Comparison of ENCODE assay signal across 22 cellular contexts in the genomic region with DNA sequence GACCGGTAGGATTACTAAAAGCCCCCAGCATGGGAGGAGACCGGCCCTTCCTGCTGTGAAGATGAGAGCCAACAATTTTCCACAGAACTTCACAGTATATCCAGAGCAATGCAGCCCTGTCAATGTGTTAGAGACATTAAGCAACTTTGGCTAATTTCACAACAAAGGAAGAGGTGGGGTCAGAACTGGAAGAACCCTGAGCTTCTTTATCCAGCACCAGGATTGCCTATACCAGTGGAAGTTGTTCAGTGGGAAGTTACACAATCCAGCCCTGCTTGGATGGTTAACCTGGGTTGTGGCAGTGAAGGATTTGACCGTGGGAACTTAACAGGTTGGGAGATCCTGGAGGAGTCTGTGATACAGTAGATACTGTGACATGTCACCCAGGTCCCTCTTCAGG.
A peak's percentile ranks its signal among the peaks of the same experiment; 100 is the strongest.
DNase-seq lines count a peak whose midpoint lies in the region; ATAC-seq and TF ChIP-seq lines count a peak whose summit lies in the region.
"Had no signal": no experiment of that assay in that cellular context is flagged by ENCODE, and none has a peak within 500 bp of the region (broad histone marks: within the 10 kb centered on the region; RNA-seq: fewer than 3 reads in every experiment).

No MANE protein-coding gene starts in this region.

- TF ChIP-seq CTCF in RWPE2 (IDR thresholded peaks at IDR 0.05; ENCODE audit: poor library complexity, severe bottlenecking) (no peak), foreskin fibroblast (IDR thresholded peaks at IDR 0.05; ENCODE audit: low read depth, low read length) (no peak)

- no peaks in the 10 kb centered on the region for H3K27me3 ChIP-seq in RWPE2 (ENCODE audit: insufficient read depth, poor library complexity, severe bottlenecking)
- H3K27me3 ChIP-seq: breast epithelium, transverse colon had no signal

- H3K36me3 ChIP-seq in RWPE2 (ENCODE audit: low read depth), result peaks cover 98% of the 10 kb centered on the region
- H3K36me3 ChIP-seq: breast epithelium, transverse colon had no signal

- DNase-seq in NCI-H748 (lab: John Stamatoyannopoulos, UW; ENCODE audit: unreplicated experiment) (peak; percentile 20), NCI-H748 treated with DMSO at 0.1 percent for 48 hours (lab: John Stamatoyannopoulos, UW) (no peak), RWPE2 (ENCODE audit: low spot score) (no peak), foreskin fibroblast (peak; percentile 43 to 57), renal cortical epithelial cell (ENCODE audit: low read depth) (peak; percentile 82), hippocampal formation (lab: John Stamatoyannopoulos, UW) (no peak), putamen (ENCODE audit: low spot score) (no peak)
- DNase-seq: 8988T; activated CD4-positive, alpha-beta T cell treated with anti-CD3 and anti-CD28 coated beads for 4 hours; activated naive CD4-positive, alpha-beta T cell treated with anti-CD3 and anti-CD28 coated beads, Interleukin-2, amount 10 ng/mL, durations not matched to agents 7 days and 5 days; CD4-positive, alpha-beta memory T cell; effector memory CD8-positive, alpha-beta T cell; H7; midbrain; NCI-H2081 treated with DMSO at 0.1 percent for 48 hours; SHP77; T-helper 9 cell; transverse colon had no signal

- no peaks in the 10 kb centered on the region for H3K9me3 ChIP-seq in RWPE2 (ENCODE audit: severe bottlenecking)
- H3K9me3 ChIP-seq: breast epithelium, transverse colon had no signal

- no peak overlapping the region for H3K27ac ChIP-seq in RWPE2 (ENCODE audit: poor library complexity, severe bottlenecking)
- H3K27ac ChIP-seq: breast epithelium, transverse colon had no signal

- H3K4me1 ChIP-seq in RWPE2 (ENCODE audit: insufficient read depth, poor library complexity, severe bottlenecking), result no peaks in the 10 kb centered on the region
- H3K4me1 ChIP-seq: breast epithelium, transverse colon had no signal

- ATAC-seq in RWPE2 (ENCODE audit: low read depth) (peak; percentile 70), GM21576 (IDR thresholded peaks at IDR 0.05; ENCODE audit: unreplicated experiment) (no peak)
- ATAC-seq: effector memory CD8-positive, alpha-beta T cell; stimulated activated memory B cell treated with anti-CD40 and anti-IgM and Interleukin-4, amounts not matched to agents 10 μg/mL and 1 μg/mL and 100 μg/mL, for 72 hours had no signal

- no peak overlapping the region for H3K4me3 ChIP-seq in RWPE2 (ENCODE audit: severe bottlenecking)
- no peak overlapping the region for H3K4me3 ChIP-seq in foreskin fibroblast (ENCODE audit: low read depth in 1 of 2, low read length in 2 of 2)
- H3K4me3 ChIP-seq: breast epithelium, skin epidermis, transverse colon had no signal

Comparison
In these comparisons a context has a peak if more than half of its experiments do, and no peak if none do; other contexts are left out.
1. DNase-seq: peak in NCI-H748 (single experiment), foreskin fibroblast (2 of 2) and renal cortical epithelial cell (single experiment); none in NCI-H748 treated with DMSO at 0.1 percent for 48 hours (single experiment), RWPE2 (single experiment), hippocampal formation (0 of 2) and putamen (single experiment).